Comparison of ENCODE assay signal across 21 cellular contexts in the genomic region with DNA sequence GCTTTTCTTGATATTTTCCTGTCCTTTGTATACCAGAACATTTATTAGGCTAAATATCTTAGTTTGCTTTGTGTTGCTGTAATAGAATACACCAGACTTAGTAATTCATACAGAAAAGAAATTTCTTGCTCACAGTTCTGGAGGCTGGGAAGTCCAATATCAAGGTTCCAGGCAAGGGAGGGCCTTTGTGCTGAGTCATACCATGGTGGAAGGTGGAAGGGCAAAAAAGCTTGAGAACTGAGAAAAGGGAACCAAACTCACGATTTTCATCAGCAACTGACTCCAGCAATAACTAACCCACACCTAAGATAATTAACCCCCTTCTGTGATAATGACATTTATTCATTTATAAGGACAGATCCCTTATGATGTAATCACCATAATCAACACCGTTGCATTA.
"Had no signal": no experiment of that assay in that cellular context is flagged by ENCODE, and none has a peak within 500 bp of the region (broad histone marks: within the 10 kb centered on the region; RNA-seq: fewer than 3 reads in every experiment).

No MANE protein-coding gene starts in this region.

- H3K27ac Mint-ChIP-seq: IgD-negative memory B cell had no signal

- DNase-seq: Kasumi-1; MM.1S; NCI-H1092 treated with DMSO at 0.1 percent for 48 hours; NCI-H1436; NCI-H1694 treated with DMSO at 0.1 percent for 48 hours; NCI-H1930; NCI-H2107; NCI-H2227 treated with DMSO at 0.1 percent for 48 hours; NCI-H524; NCI-H526 treated with DMSO at 0.1 percent for 48 hours; NK-92 treated with Interleukin-12 subunit alpha and Interleukin-12 subunit beta, amount 100 ng/mL, for 24 hours; OCI-M1; PC-9; Peyer's patch; SHP77 treated with DMSO at 0.1 percent for 48 hours; SJCRH30; T-helper 1 cell had no signal

- ATAC-seq: K562, Right ventricle myocardium inferior, SK-N-SH treated with all-trans-retinoic acid at 6 μM for 48 hours had no signal

- H3K4me3 Mint-ChIP-seq: IgD-negative memory B cell had no signal

- H3K27me3 Mint-ChIP-seq: IgD-negative memory B cell had no signal

- H3K4me1 Mint-ChIP-seq: IgD-negative memory B cell had no signal
